Comparison of ENCODE assay signal across 12 cellular contexts in genomic region chr6:126054258-126054702, GRCh38.
A peak's percentile ranks its signal among the peaks of the same experiment; 100 is the strongest.
DNase-seq lines count a peak whose midpoint lies in the region; ATAC-seq and TF ChIP-seq lines count a peak whose summit lies in the region.
"Had no signal": no experiment of that assay in that cellular context is flagged by ENCODE, and none has a peak within 500 bp of the region (broad histone marks: within the 10 kb centered on the region; RNA-seq: fewer than 3 reads in every experiment).

No MANE protein-coding gene starts in this region.

- TF ChIP-seq CTCF in PC-3 (conservative IDR thresholded peaks at IDR 0.05; ENCODE audit: low read depth, low read length) (no peak), colonic mucosa (IDR thresholded peaks at IDR 0.05) (no peak), nephron (IDR thresholded peaks at IDR 0.05; ENCODE audit: unreplicated experiment in 3 of 3) (no peak)

- no peaks in the 10 kb centered on the region for H3K79me2 ChIP-seq in PC-3 (ENCODE audit: low read length)

- H3K9me3 Mint-ChIP-seq in nephron = no peaks in the 10 kb centered on the region

- H3K4me3 ChIP-seq in PC-3 (ENCODE audit: low read length) (no peak overlapping the region), colonic mucosa (no peak overlapping the region)

- H2AFZ ChIP-seq in PC-3 (ENCODE audit: low read length) = no peak overlapping the region

- DNase-seq in HUDEP-2 (lab: John Stamatoyannopoulos, UW; ENCODE audit: unreplicated experiment in 76 of 76) (peak in 67 of 76 experiments; percentile 14 to 92 (median 66)), PC-3 (peak; percentile 47), colonic mucosa (peak; percentile 49), posterior cingulate gyrus (no peak), HuH-7 (ENCODE audit: low spot score) (no peak)
- DNase-seq: activated CD8-positive, alpha-beta memory T cell treated with anti-CD3 and anti-CD28 coated beads, Interleukin-2, amount 50 U/mL, for 48 hours; amniotic stem cell; hypothalamus; NCI-H1694 treated with DMSO at 0.1 percent for 48 hours had no signal

- H3K36me3 Mint-ChIP-seq in nephron (ENCODE audit: low read depth) = peaks cover 36% of the 10 kb centered on the region

- H3K9me2 ChIP-seq in PC-3 (replicated peaks; ENCODE audit: low read length) = no peaks in the 10 kb centered on the region

- H3K4me1 ChIP-seq in PC-3 (ENCODE audit: insufficient read depth, low read length) = no peaks in the 10 kb centered on the region
- H3K4me1 ChIP-seq in colonic mucosa = no peaks in the 10 kb centered on the region

- H3F3A ChIP-seq in PC-3 (ENCODE audit: low read length, unreplicated experiment) = no peaks in the 10 kb centered on the region

- no peaks in the 10 kb centered on the region for H4K20me1 ChIP-seq in PC-3 (ENCODE audit: low read length)

- H3K4me2 ChIP-seq in PC-3 (ENCODE audit: low read length) = no peak overlapping the region

- H3K4me1 Mint-ChIP-seq in nephron = peaks cover 9% of the 10 kb centered on the region

- CTCF ChIA-PET in PC-3 (lab: Charles Lee) = no interaction called here

- H3K27ac Mint-ChIP-seq in nephron = peak overlapping the region in 2 of 3 experiments; percentile 10 to 14

- no peaks in the 10 kb centered on the region for H3K27me3 Mint-ChIP-seq in nephron (ENCODE audit: low read depth)

- H3K9ac ChIP-seq in PC-3 (ENCODE audit: low read length) = no peak overlapping the region
- no peak overlapping the region for H3K9ac ChIP-seq in colonic mucosa (ENCODE audit: low read depth in 2 of 2, low read length in 2 of 2)

- no peaks in the 10 kb centered on the region for H3K27me3 ChIP-seq in PC-3 (ENCODE audit: low read length)
- H3K27me3 ChIP-seq in colonic mucosa = no peaks in the 10 kb centered on the region

- no peak overlapping the region for H3K4me3 Mint-ChIP-seq in nephron

- POLR2A ChIA-PET in PC-3 (lab: Charles Lee; ENCODE audit: unreplicated experiment) = no interaction called here

- intact Hi-C loops in PC-3 (cut with micrococcal nuclease) = no loop called here
- intact Hi-C loops in colonic mucosa (cut with DNase I) = no loop called here
- intact Hi-C loops in posterior cingulate gyrus (cut with DNase I) = no loop called here

- H3K36me3 ChIP-seq in PC-3 (ENCODE audit: low read depth, low read length) (no peaks in the 10 kb centered on the region), colonic mucosa (no peaks in the 10 kb centered on the region)

- no TSS peak for BruUV-seq in PC-3 (replicated peaks; lab: Mats Ljungman, UMichigan)

- peak overlapping the region; percentile 60 for H3K27ac ChIP-seq in PC-3 (ENCODE audit: low read length)
- H3K27ac ChIP-seq in colonic mucosa = no peak overlapping the region

- ATAC-seq in PC-3 (peak; percentile 42; the same call in 1 of the 2 replicates), GM19328 (IDR thresholded peaks at IDR 0.05; ENCODE audit: unreplicated experiment) (no peak), GM21529 (IDR thresholded peaks at IDR 0.05; ENCODE audit: unreplicated experiment) (no peak)

- H3K9me3 ChIP-seq in PC-3 (ENCODE audit: low read length) = no peaks in the 10 kb centered on the region
- no peaks in the 10 kb centered on the region for H3K9me3 ChIP-seq in colonic mucosa

Comparison
In these comparisons a context has a peak if more than half of its experiments do, and no peak if none do; other contexts are left out.
1. DNase-seq: peak in HUDEP-2 (67 of 76), PC-3 (single experiment) and colonic mucosa (single experiment); none in posterior cingulate gyrus (0 of 10) and HuH-7 (single experiment).